Comparison of ENCODE assay signal across 11 cellular contexts in genomic region chr6:16819752-16820151, GRCh38. TPM values are rescaled to one million over a fixed set of nuclear protein-coding genes. Genes with fewer than 3 reads are reported as not detected.
DNase-seq lines count a peak whose midpoint lies in the region; ATAC-seq and TF ChIP-seq lines count a peak whose summit lies in the region.
"Had no signal": no experiment of that assay in that cellular context is flagged by ENCODE, and none has a peak within 500 bp of the region (broad histone marks: within the 10 kb centered on the region; RNA-seq: fewer than 3 reads in every experiment).

No MANE protein-coding gene starts in this region.

- no peak for ATAC-seq in HG02678 (IDR thresholded peaks at IDR 0.05; ENCODE audit: unreplicated experiment)
- no peak for ATAC-seq in GM21390 (IDR thresholded peaks at IDR 0.05; ENCODE audit: unreplicated experiment)

- H3K4me1 ChIP-seq in GM23248 (ENCODE audit: insufficient read depth) = no peaks in the 10 kb centered on the region
- H3K4me1 ChIP-seq: tibial nerve had no signal

- peak; percentile 44 for TF ChIP-seq CTCF in AG09309 (IDR thresholded peaks at IDR 0.05; ENCODE audit: control insufficient read depth, insufficient read depth, low read depth, low read length, missing control alignments)
- peak; percentile 39 for TF ChIP-seq CTCF in fibroblast of villous mesenchyme (IDR thresholded peaks at IDR 0.05; ENCODE audit: insufficient read depth, low read depth, low read length)

- no peak overlapping the region for H3K9ac ChIP-seq in GM23248

- H3K9me3 ChIP-seq in GM23248 (ENCODE audit: low read depth) = no peaks in the 10 kb centered on the region
- H3K9me3 ChIP-seq: tibial nerve had no signal

- 95% methylated on average over 3 of the region's 3 CpGs for WGBS in GM23248 (ENCODE audit: low coverage in 1 of 2, low lambda C conversion rate in 2 of 2, missing lambda C conversion rate in 2 of 2), 2 experiments

- H3K9me2 ChIP-seq in GM23248 (ENCODE audit: insufficient read depth) = no peaks in the 10 kb centered on the region

- no peaks in the 10 kb centered on the region for H3K36me3 ChIP-seq in GM23248 (ENCODE audit: low read depth)
- H3K36me3 ChIP-seq: tibial nerve had no signal

- no peaks in the 10 kb centered on the region for H4K20me1 ChIP-seq in GM23248 (ENCODE audit: insufficient read depth)

- no peak overlapping the region for H3K27ac ChIP-seq in GM23248
- H3K27ac ChIP-seq: tibial nerve had no signal

- H3F3A ChIP-seq in GM23248 (ENCODE audit: insufficient read depth) = no peaks in the 10 kb centered on the region; the same call in 1 of the 2 replicates

- no peaks in the 10 kb centered on the region for H3K79me2 ChIP-seq in GM23248 (ENCODE audit: insufficient read depth)

- H3K4me3 ChIP-seq in AG09309 (ENCODE audit: control insufficient read depth, low read depth, low read length) = no peak overlapping the region
- H3K4me3 ChIP-seq in GM23248 = no peak overlapping the region
- no peak overlapping the region for H3K4me3 ChIP-seq in fibroblast of villous mesenchyme (ENCODE audit: low read depth, low read length)
- H3K4me3 ChIP-seq: tibial nerve had no signal

- H3K27me3 ChIP-seq in GM23248 (replicated peaks; ENCODE audit: insufficient read depth) = no peaks in the 10 kb centered on the region
- H3K27me3 ChIP-seq: tibial nerve had no signal

- DNase-seq in AG09309 (ENCODE audit: low read depth) (no peak), GM23248 (peak; percentile 34), SK-MEL-5 (ENCODE audit: low read depth, low spot score) (peak; percentile 54), fibroblast of villous mesenchyme (ENCODE audit: low read depth) (peak; percentile 27), SKM-1 (lab: John Stamatoyannopoulos, UW; ENCODE audit: unreplicated experiment) (no peak), activated gamma-delta T cell treated with Interleukin-2 at 50 U/mL for 16 hours (no peak)
- DNase-seq: NCI-H510A treated with DMSO at 0.1 percent for 48 hours, T1000 had no signal

- no peak overlapping the region for H3K4me2 ChIP-seq in GM23248 (ENCODE audit: unreplicated experiment)

- in situ Hi-C loops in GM23248 (cut with MboI) (no loop called here), SK-MEL-5 (cut with HindIII; ENCODE audit: low pct_unique_long_range_greater_than_20kb, low sequenced_read_pairs) (no loop called here)

- no peak overlapping the region for H2AFZ ChIP-seq in GM23248

RNA-seq across cellular contexts. Expression of gene ATXN1, which starts 58.5 kb away (rescaled TPM):
- 20.1 and 42.2 TPM in 2 replicates for total RNA-seq in GM23248 (2014; rRNA removed; shearing (Covaris generic))
- 14.2 and 15.7 TPM in 2 replicates for polyA plus RNA-seq in GM23248 (2016; fragmentation: Nextera tagmentation; extraction: Ambion mirVana)
- total RNA-seq in SK-MEL-5 (2014; rRNA removed; shearing (Covaris generic)) = 13.4 and 17.2 TPM in 2 replicates
- polyA plus RNA-seq in SK-MEL-5 (2015; cell fraction: cytosol; rRNA removed) = 9.8 and 20.6 TPM in 2 replicates
- polyA plus RNA-seq in SK-MEL-5 (2015; cell fraction: nucleus; rRNA removed) = 36.2 and 46.0 TPM in 2 replicates
- total RNA-seq in fibroblast of villous mesenchyme = 42.5 and 45.3 TPM in 2 replicates

Comparison
In these comparisons a context has a peak if more than half of its experiments do, and no peak if none do; other contexts are left out.
1. DNase-seq: peak in GM23248 (single experiment), SK-MEL-5 (single experiment) and fibroblast of villous mesenchyme (single experiment); none in AG09309 (single experiment), SKM-1 (single experiment) and activated gamma-delta T cell treated with Interleukin-2 at 50 U/mL for 16 hours (single experiment).